ENCODE assay signal across 1 cellular context in the genomic region with DNA sequence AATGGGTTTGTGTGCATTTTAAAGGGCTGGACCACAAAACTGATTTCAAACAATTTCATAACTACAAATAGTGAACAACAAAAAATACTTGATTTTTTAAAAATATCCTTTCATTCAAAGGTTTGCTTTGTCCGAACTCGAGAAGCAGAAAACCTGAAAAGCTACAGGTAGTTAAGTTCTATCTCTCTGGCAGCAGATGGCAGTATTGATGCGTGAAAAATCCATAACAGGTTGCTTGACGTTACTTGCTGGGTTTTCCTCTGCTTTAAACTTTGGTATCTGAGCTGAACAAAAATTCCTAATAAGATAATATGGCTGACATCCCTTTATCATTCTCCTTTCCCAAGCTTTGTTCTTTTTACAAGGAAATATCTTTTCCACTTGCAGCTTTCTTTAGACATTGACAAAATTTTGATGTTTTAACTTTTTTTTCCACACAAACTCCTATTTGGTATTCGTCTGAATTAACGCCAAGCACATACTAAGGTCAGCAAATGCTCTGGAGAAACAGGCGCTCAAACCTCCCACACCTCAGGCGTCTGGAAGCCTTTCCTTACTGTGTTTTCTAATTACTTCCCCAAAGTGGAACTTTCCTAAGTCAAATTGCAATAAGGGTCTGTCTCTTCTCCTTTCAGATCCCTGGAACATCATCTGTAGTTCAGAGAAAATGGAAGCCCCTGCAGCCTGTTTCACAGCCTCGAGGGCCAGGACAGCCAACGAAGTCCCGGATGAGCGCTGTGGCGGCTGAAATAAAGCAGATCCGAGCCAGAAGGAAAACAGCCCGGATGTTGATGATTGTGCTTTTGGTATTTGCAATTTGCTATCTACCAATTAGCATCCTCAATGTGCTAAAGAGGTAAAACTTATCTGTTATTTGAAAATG.
TF ChIP-seq lines count a peak whose summit lies in the region.

No MANE protein-coding gene starts in this region.

TF ChIP-seq in endothelial cell of umbilical vein, 7 proteins besides CTCF, POLR2A, EP300 and RAD21 (continued from another document):
- no peak for TF ChIP-seq EZH2 (IDR thresholded peaks at IDR 0.05; ENCODE audit: borderline replicate concordance, low read depth, low read length, severe bottlenecking)
- no peak for TF ChIP-seq JUN (IDR thresholded peaks at IDR 0.05; ENCODE audit: borderline replicate concordance, insufficient read depth, insufficient read length, low read depth)
